13 cellular contexts compared by ENCODE assay signal in the genomic region with DNA sequence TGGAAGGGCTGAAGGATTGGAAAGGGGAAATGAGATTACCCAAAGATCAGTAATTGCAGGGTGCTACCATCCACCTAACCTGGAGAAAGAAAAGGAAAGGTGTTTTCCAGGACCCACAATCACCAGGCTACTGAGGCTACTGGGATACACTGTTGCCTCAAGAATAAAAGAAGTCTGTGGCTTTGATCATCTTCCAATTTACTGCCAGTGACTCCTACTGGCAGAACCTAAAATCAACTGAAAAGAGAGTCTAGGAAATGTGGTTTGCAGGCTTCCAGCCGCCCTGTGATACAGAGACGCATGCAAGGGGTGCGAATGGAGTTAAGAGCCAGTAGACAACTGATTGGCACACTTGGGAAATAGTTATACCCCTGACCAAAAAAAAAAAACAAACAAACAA. TPM values are rescaled to one million over a fixed set of nuclear protein-coding genes. Genes with fewer than 3 reads are reported as not detected.
DNase-seq lines count a peak whose midpoint lies in the region; ATAC-seq, FAIRE-seq and TF ChIP-seq lines count a peak whose summit lies in the region.
"Had no signal": no experiment of that assay in that cellular context is flagged by ENCODE, and none has a peak within 500 bp of the region (broad histone marks: within the 10 kb centered on the region; RNA-seq: fewer than 3 reads in every experiment).

No MANE protein-coding gene starts in this region.

- H3K4me2 ChIP-seq in keratinocyte (ENCODE audit: control insufficient read depth, extremely low read depth, insufficient read depth, low read depth, low read length): no peak overlapping the region

- intact Hi-C loops in colonic mucosa (cut with DNase I) (no loop called here), body of pancreas (cut with DNase I) (no loop called here)

- FAIRE-seq in keratinocyte (lab: Jason Lieb, UNC) (no peak), GM19239 (lab: Jason Lieb, UNC) (no peak)

- H3K4me1 ChIP-seq in keratinocyte (ENCODE audit: control insufficient read depth, extremely low read depth, insufficient read depth, low read length) (no peaks in the 10 kb centered on the region), colonic mucosa (no peaks in the 10 kb centered on the region), body of pancreas (no peaks in the 10 kb centered on the region)
- H3K4me1 ChIP-seq: SJSA1 had no signal

- H3K36me3 Mint-ChIP-seq in WTC11: no peaks in the 10 kb centered on the region
- H3K36me3 Mint-ChIP-seq in T-helper 2 cell treated with Interferon-gamma antibody and Interleukin-4, amounts not matched to agents 5 μg/mL and 100 μg/mL, for 36 hours (ENCODE audit: low read depth): no peaks in the 10 kb centered on the region
- H3K36me3 Mint-ChIP-seq: brain had no signal

- no peaks in the 10 kb centered on the region for H3K9me3 Mint-ChIP-seq in WTC11
- H3K9me3 Mint-ChIP-seq in T-helper 2 cell treated with Interferon-gamma antibody and Interleukin-4, amounts not matched to agents 5 μg/mL and 100 μg/mL, for 36 hours: no peaks in the 10 kb centered on the region

- CTCF ChIA-PET in BJ (lab: Yijun Ruan, JAX) (no interaction called here), WTC11 (lab: Charles Lee) (interaction anchor here (0.6 kb wide), 1 partner anchor 356 kb away, joined by 4 read pairs; no protein-coding TSS in a partner anchor)

- H3K27ac Mint-ChIP-seq in WTC11: no peak overlapping the region
- H3K27ac Mint-ChIP-seq in T-helper 2 cell treated with Interferon-gamma antibody and Interleukin-4, amounts not matched to agents 5 μg/mL and 100 μg/mL, for 36 hours: no peak overlapping the region
- H3K27ac Mint-ChIP-seq: brain had no signal

- H2AFZ ChIP-seq in keratinocyte (ENCODE audit: control insufficient read depth, low read length): no peak overlapping the region

- DNase-seq in BJ (ENCODE audit: low read depth): no peak
- DNase-seq in HL-60 (ENCODE audit: low read depth in 1 of 2, low spot score in 1 of 2): no peak
- DNase-seq in WTC11 (ENCODE audit: low spot score): no peak
- DNase-seq in keratinocyte (ENCODE audit: low read depth, low spot score): no peak
- no peak for DNase-seq in T-helper 2 cell treated with Interferon-gamma antibody and Interleukin-4, amounts not matched to agents 5 μg/mL and 100 μg/mL, for 36 hours (ENCODE audit: low spot score)
- DNase-seq in colonic mucosa: no peak
- no peak for DNase-seq in GM19239 (ENCODE audit: insufficient read length, low spot score)
- no peak for DNase-seq in body of pancreas
- DNase-seq: GF-D8, midbrain had no signal

- H3K36me3 ChIP-seq in BJ (ENCODE audit: control insufficient read depth, insufficient read depth, low read length) (no peaks in the 10 kb centered on the region), keratinocyte (ENCODE audit: control insufficient read depth in 2 of 2, extremely low read depth in 1 of 2, insufficient read depth in 2 of 2, low read length in 2 of 2) (no peaks in the 10 kb centered on the region), colonic mucosa (no peaks in the 10 kb centered on the region), body of pancreas (replicated peaks in 1 of 2; ENCODE audit: insufficient read depth in 1 of 2, low read depth in 2 of 2) (no peaks in the 10 kb centered on the region)
- H3K36me3 ChIP-seq: SJSA1 had no signal

- H3K79me2 ChIP-seq in keratinocyte (ENCODE audit: control insufficient read depth, insufficient read depth, low read length): no peaks in the 10 kb centered on the region

- H3K9ac ChIP-seq in keratinocyte (ENCODE audit: control insufficient read depth, extremely low read depth, insufficient read depth, low read length) (no peak overlapping the region), colonic mucosa (ENCODE audit: low read depth in 2 of 2, low read length in 2 of 2) (no peak overlapping the region)

- H3K27ac ChIP-seq in HL-60 (replicated peaks): no peak overlapping the region
- no peak overlapping the region for H3K27ac ChIP-seq in keratinocyte (ENCODE audit: control insufficient read depth, insufficient read depth, low read length)
- no peak overlapping the region for H3K27ac ChIP-seq in colonic mucosa
- H3K27ac ChIP-seq in body of pancreas: no peak overlapping the region
- H3K27ac ChIP-seq: SJSA1, skin epidermis had no signal

- ATAC-seq in WTC11: peak; percentile 73
- ATAC-seq in body of pancreas: no peak

- TF ChIP-seq POLR2A in body of pancreas (IDR thresholded peaks at IDR 0.05): no peak

- no peaks in the 10 kb centered on the region for H3K4me1 Mint-ChIP-seq in WTC11
- no peaks in the 10 kb centered on the region for H3K4me1 Mint-ChIP-seq in T-helper 2 cell treated with Interferon-gamma antibody and Interleukin-4, amounts not matched to agents 5 μg/mL and 100 μg/mL, for 36 hours (ENCODE audit: low read depth)
- H3K4me1 Mint-ChIP-seq: brain had no signal

- 43 to 57% methylated on average over 3 of the region's 3 CpGs for WGBS in body of pancreas, 2 donors

- POLR2A ChIA-PET in BJ (lab: Charles Lee): no interaction called here
- POLR2A ChIA-PET in WTC11 (lab: Charles Lee): no interaction called here

- H3K4me3 Mint-ChIP-seq in WTC11: no peak overlapping the region
- H3K4me3 Mint-ChIP-seq in T-helper 2 cell treated with Interferon-gamma antibody and Interleukin-4, amounts not matched to agents 5 μg/mL and 100 μg/mL, for 36 hours: no peak overlapping the region
- H3K4me3 Mint-ChIP-seq: brain had no signal

- H3K4me3 ChIP-seq in BJ (ENCODE audit: low read depth, low read length): no peak overlapping the region
- no peak overlapping the region for H3K4me3 ChIP-seq in HL-60 (replicated peaks; ENCODE audit: insufficient read depth, low read length)
- no peak overlapping the region for H3K4me3 ChIP-seq in keratinocyte (ENCODE audit: control insufficient read depth in 2 of 3, extremely low read depth in 1 of 3, insufficient read depth in 2 of 3, low read depth in 1 of 3, low read length in 3 of 3)
- H3K4me3 ChIP-seq in colonic mucosa: no peak overlapping the region
- no peak overlapping the region for H3K4me3 ChIP-seq in body of pancreas
- H3K4me3 ChIP-seq: SJSA1, skin epidermis had no signal

- dilution Hi-C loops in keratinocyte (cut with MboI; ENCODE audit: extremely low pct_ligation_motif_present, low sequenced_read_pairs): no loop called here

- H3K27me3 ChIP-seq in BJ (ENCODE audit: control insufficient read depth, insufficient read depth, low read length): no peaks in the 10 kb centered on the region; the same call in 1 of the 2 replicates
- H3K27me3 ChIP-seq in HL-60 (ENCODE audit: insufficient read depth, poor library complexity, severe bottlenecking): no peaks in the 10 kb centered on the region
- H3K27me3 ChIP-seq in keratinocyte (ENCODE audit: control insufficient read depth, extremely low read depth, insufficient read depth, low read length): no peaks in the 10 kb centered on the region
- no peaks in the 10 kb centered on the region for H3K27me3 ChIP-seq in colonic mucosa
- H3K27me3 ChIP-seq in body of pancreas: no peaks in the 10 kb centered on the region

- TF ChIP-seq CTCF in BJ (IDR thresholded peaks at IDR 0.05; ENCODE audit: insufficient read depth, low read depth, low read length) (peak; percentile 37), HL-60 (IDR thresholded peaks at IDR 0.05; ENCODE audit: insufficient read depth, low read length) (peak; percentile 2), WTC11 (IDR thresholded peaks at IDR 0.05) (peak; percentile 16; the same call in 1 of the 2 replicates), keratinocyte (optimal IDR thresholded peaks at IDR 0.05 in 1 of 3, IDR thresholded peaks at IDR 0.05 in 1 of 3, conservative IDR thresholded peaks at IDR 0.05 in 1 of 3; ENCODE audit: extremely low read depth in 1 of 3, insufficient read depth in 2 of 3, low read length in 3 of 3) (peak; percentile 14 to 43 (median 27)), colonic mucosa (IDR thresholded peaks at IDR 0.05) (no peak), body of pancreas (IDR thresholded peaks at IDR 0.05) (no peak)

- H3K27me3 Mint-ChIP-seq in WTC11 (ENCODE audit: low read depth): no peaks in the 10 kb centered on the region; the same call in 1 of the 2 replicates
- H3K27me3 Mint-ChIP-seq in T-helper 2 cell treated with Interferon-gamma antibody and Interleukin-4, amounts not matched to agents 5 μg/mL and 100 μg/mL, for 36 hours (ENCODE audit: low read depth): peaks cover 39% of the 10 kb centered on the region

- no peaks in the 10 kb centered on the region for H3K9me1 ChIP-seq in keratinocyte (ENCODE audit: control insufficient read depth, extremely low read depth, insufficient read depth, low read length)

- H3K9me3 ChIP-seq in keratinocyte (ENCODE audit: control insufficient read depth, low read depth, low read length) (no peaks in the 10 kb centered on the region), colonic mucosa (no peaks in the 10 kb centered on the region), body of pancreas (no peaks in the 10 kb centered on the region)
- H3K9me3 ChIP-seq: SJSA1 had no signal

- H4K20me1 ChIP-seq in keratinocyte (ENCODE audit: control insufficient read depth, extremely low read depth, insufficient read depth, low read length): no peaks in the 10 kb centered on the region

RNA-seq across cellular contexts. Expression of a gene that starts 16.6 kb away (rescaled TPM):
- polyA plus RNA-seq in BJ (2011; rRNA removed) (11.1 and 19.0 TPM in 2 replicates), keratinocyte (27.6 to 37.9 TPM (median 28.6 TPM) in 3 replicates)
- polyA minus RNA-seq in BJ (2011; rRNA and poly(A)+ RNA removed): 27.1 and 27.4 TPM in 2 replicates
- total RNA-seq in WTC11 (2021) (39.9 to 44.2 TPM (median 42.4 TPM) in 3 replicates), colonic mucosa (10 to 100 TPM; 16.9 to 17.5 TPM), body of pancreas (10 to 100 TPM in 1 of 2 donors, 1 to 10 TPM in 1; 7.8 to 18.1 TPM)
- 10.4 TPM for polyA plus RNA-seq in keratinocyte (2011; ENCODE audit: low read depth)
- polyA plus RNA-seq in keratinocyte (2011; cell fraction: cytosol; rRNA removed): 31.2 and 45.2 TPM in 2 replicates
- polyA plus RNA-seq in keratinocyte (2011; cell fraction: nucleus; rRNA removed): 37.9 and 39.6 TPM in 2 replicates
- 16.8 and 31.0 TPM in 2 replicates for polyA plus RNA-seq in keratinocyte (2012; ENCODE audit: low replicate concordance)
- polyA minus RNA-seq in keratinocyte: 39.3 to 58.3 TPM (median 44.3 TPM) in 3 replicates
- polyA minus RNA-seq in keratinocyte (2011; cell fraction: cytosol; rRNA and poly(A)+ RNA removed): 38.8 TPM
- 19.0 and 43.3 TPM in 2 replicates for polyA minus RNA-seq in keratinocyte (2011; cell fraction: nucleus; rRNA and poly(A)+ RNA removed)

RNA-seq across cellular contexts. Expression of a gene that starts 31.9 kb away (rescaled TPM):
- polyA plus RNA-seq in BJ (2011; rRNA removed): 0.97 and 1.8 TPM in 2 replicates
- 1.5 and 1.6 TPM in 2 replicates for polyA minus RNA-seq in BJ (2011; rRNA and poly(A)+ RNA removed)
- total RNA-seq in WTC11 (2021): 8.3 to 8.9 TPM (median 8.3 TPM) in 3 replicates
- 1.7 to 2.4 TPM (median 1.8 TPM) in 3 replicates for polyA plus RNA-seq in keratinocyte
- polyA plus RNA-seq in keratinocyte (2011; ENCODE audit: low read depth): 4.3 TPM
- 0.53 and 1.1 TPM in 2 replicates for polyA plus RNA-seq in keratinocyte (2011; cell fraction: cytosol; rRNA removed)
- 7.9 and 10.0 TPM in 2 replicates for polyA plus RNA-seq in keratinocyte (2011; cell fraction: nucleus; rRNA removed)
- polyA plus RNA-seq in keratinocyte (2012; ENCODE audit: low replicate concordance): 1.3 and 1.9 TPM in 2 replicates
- polyA minus RNA-seq in keratinocyte: 7.3 to 15.7 TPM in 2 of 3 replicates, not detected in the other
- polyA minus RNA-seq in keratinocyte (2011; cell fraction: cytosol; rRNA and poly(A)+ RNA removed): 2.9 TPM
- 12.5 and 23.0 TPM in 2 replicates for polyA minus RNA-seq in keratinocyte (2011; cell fraction: nucleus; rRNA and poly(A)+ RNA removed)
- total RNA-seq in colonic mucosa: 10 to 100 TPM in 1 of 2 donors, 1 to 10 TPM in 1; 8.6 to 11.7 TPM
- 10 to 100 TPM; 19.7 to 22.7 TPM for total RNA-seq in body of pancreas

Comparison
In these comparisons a context has a peak if more than half of its experiments do, and no peak if none do; other contexts are left out.
1. CTCF ChIP-seq: peak in BJ (single experiment), HL-60 (single experiment), WTC11 (single experiment) and keratinocyte (3 of 3); none in colonic mucosa (single experiment) and body of pancreas (0 of 7).